In genomic region chr17:52170963-52171572, GRCh38 we compare ENCODE assay signal across 9 cellular contexts. TPM values are rescaled to one million over a fixed set of nuclear protein-coding genes. Genes with fewer than 3 reads are reported as not detected.
A peak's percentile ranks its signal among the peaks of the same experiment; 100 is the strongest.
DNase-seq lines count a peak whose midpoint lies in the region; ATAC-seq and TF ChIP-seq lines count a peak whose summit lies in the region.
"Had no signal": no experiment of that assay in that cellular context is flagged by ENCODE, and none has a peak within 500 bp of the region (broad histone marks: within the 10 kb centered on the region; RNA-seq: fewer than 3 reads in every experiment).

No MANE protein-coding gene starts in this region.

- peak; percentile 33 for TF ChIP-seq CTCF in HFF-Myc (IDR thresholded peaks at IDR 0.05; ENCODE audit: low read depth, low read length, missing control alignments)

- H3K4me3 ChIP-seq in HFF-Myc (replicated peaks; ENCODE audit: low read depth, low read length): no peak overlapping the region

- DNase-seq in COR-L47 (lab: John Stamatoyannopoulos, UW) (peak; percentile 11), HFF-Myc (ENCODE audit: extremely low read depth, low read depth) (no peak), RPMI7951 (ENCODE audit: low read depth) (peak; percentile 0), islet precursor cell (peak; percentile 74), middle frontal gyrus (ENCODE audit: extremely low spot score, low spot score) (no peak)

- ATAC-seq in HG02642 (IDR thresholded peaks at IDR 0.05; ENCODE audit: poor library complexity, unreplicated experiment): no peak
- no peak for ATAC-seq in GM19463 (IDR thresholded peaks at IDR 0.05; ENCODE audit: unreplicated experiment)
- ATAC-seq in HG02759 (IDR thresholded peaks at IDR 0.05; ENCODE audit: unreplicated experiment): no peak

RNA-seq across cellular contexts. Expression of gene CA10, which starts 12.6 kb away (rescaled TPM):
- not detected in 2 replicates for total RNA-seq in RPMI7951 (2014; rRNA removed; shearing (Covaris generic))
- total RNA-seq: fibroblast of lung had no signal

Comparison
In these comparisons a context has a peak if more than half of its experiments do, and no peak if none do; other contexts are left out.
1. DNase-seq: peak in COR-L47 (single experiment), RPMI7951 (single experiment) and islet precursor cell (single experiment); none in HFF-Myc (single experiment) and middle frontal gyrus (single experiment).